Comparison of ENCODE assay signal across 7 cellular contexts in the genomic region with DNA sequence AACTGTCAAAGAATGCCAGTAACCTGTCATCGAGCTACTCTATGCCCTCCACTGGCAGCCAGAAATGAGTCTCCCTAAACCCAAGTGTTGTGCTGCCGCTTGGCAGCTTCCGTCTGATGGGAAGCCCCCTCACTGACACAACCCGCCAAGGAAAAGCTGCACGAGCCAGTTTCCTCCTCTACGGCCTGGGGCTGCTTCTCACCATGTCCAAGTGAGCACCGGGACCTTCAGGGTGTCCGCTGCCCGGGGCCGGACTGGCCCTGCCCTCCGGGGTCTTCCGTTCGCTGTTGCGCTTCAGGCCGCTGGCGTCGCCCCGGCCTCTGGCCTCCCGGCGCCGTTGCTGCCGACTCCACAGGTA. TPM values are rescaled to one million over a fixed set of nuclear protein-coding genes. Genes with fewer than 3 reads are reported as not detected.
DNase-seq lines count a peak whose midpoint lies in the region; ATAC-seq and TF ChIP-seq lines count a peak whose summit lies in the region.

No MANE protein-coding gene starts in this region.

- no peak for DNase-seq in RWPE2 (ENCODE audit: low spot score)
- no peak for DNase-seq in ascending aorta (ENCODE audit: low spot score in 2 of 2)
- DNase-seq in stimulated activated CD4-positive, alpha-beta T cell treated with anti-CD3 and anti-CD28 coated beads, Interleukin-1b, Interleukin-23, amount 100 ng/mL, for 48 hours: peak; percentile 60
- DNase-seq in NCI-H1436 treated with DMSO at 0.1 percent for 48 hours (lab: John Stamatoyannopoulos, UW): no peak

- peaks cover 11% of the 10 kb centered on the region for H3K4me1 ChIP-seq in RWPE2 (ENCODE audit: insufficient read depth, poor library complexity, severe bottlenecking)
- H3K4me1 ChIP-seq in ascending aorta: peaks cover 10 to 30% of the 10 kb centered on the region in 2 donors
- peaks cover 5% of the 10 kb centered on the region; the same call in 1 of the 2 replicates for H3K4me1 ChIP-seq in iPS-20b (ENCODE audit: insufficient read depth, low read length)

- H3K4me3 ChIP-seq in RWPE2 (ENCODE audit: severe bottlenecking) (peak overlapping the region; percentile 58), ascending aorta (peak overlapping the region; percentile 89 to 92), iPS-20b (ENCODE audit: low read length) (peak overlapping the region; percentile 81)

- H3K36me3 ChIP-seq in RWPE2 (ENCODE audit: low read depth) (peaks cover 2% of the 10 kb centered on the region), ascending aorta (no peaks in the 10 kb centered on the region), iPS-20b (ENCODE audit: insufficient read depth, low read depth, low read length) (no peaks in the 10 kb centered on the region)

- H3K9me3 ChIP-seq in RWPE2 (ENCODE audit: severe bottlenecking): no peaks in the 10 kb centered on the region
- H3K9me3 ChIP-seq in ascending aorta: no peaks in the 10 kb centered on the region
- H3K9me3 ChIP-seq in iPS-20b (ENCODE audit: insufficient read depth, low read depth, low read length): no peaks in the 10 kb centered on the region

- no peaks in the 10 kb centered on the region for H3K27me3 ChIP-seq in RWPE2 (ENCODE audit: insufficient read depth, poor library complexity, severe bottlenecking)
- H3K27me3 ChIP-seq in ascending aorta: no peaks in the 10 kb centered on the region
- H3K27me3 ChIP-seq in iPS-20b (ENCODE audit: insufficient read depth, low read length): no peaks in the 10 kb centered on the region

- intact Hi-C loops in ascending aorta (cut with DNase I): loop anchor here (2.0 to 5.0 kb wide), 3 partner anchors 308 to 1276 kb away; a partner anchor contains a TSS

- H3K9ac ChIP-seq in iPS-20b (ENCODE audit: low read depth, low read length): peak overlapping the region; percentile 87; the same call in 1 of the 2 replicates

- TF ChIP-seq CTCF in RWPE2 (IDR thresholded peaks at IDR 0.05; ENCODE audit: poor library complexity, severe bottlenecking) (no peak), ascending aorta (IDR thresholded peaks at IDR 0.05) (no peak)

- ATAC-seq in GM18867 (IDR thresholded peaks at IDR 0.05; ENCODE audit: unreplicated experiment) (peak; percentile 6), HG02870 (IDR thresholded peaks at IDR 0.05; ENCODE audit: unreplicated experiment) (peak; percentile 1), RWPE2 (ENCODE audit: low read depth) (peak; percentile 9)

- H3K27ac ChIP-seq in RWPE2 (ENCODE audit: poor library complexity, severe bottlenecking) (peak overlapping the region; percentile 69), ascending aorta (peak overlapping the region; percentile 90 to 91), iPS-20b (ENCODE audit: low read length) (no peak overlapping the region)

RNA-seq across cellular contexts. Expression of a gene that starts 0.5 kb away (rescaled TPM):
- 16.4 TPM for total RNA-seq in ascending aorta

RNA-seq across cellular contexts. Expression of a gene that starts 0.9 kb away (rescaled TPM):
- 1.3 TPM for total RNA-seq in ascending aorta
